In genomic region chr12:40662366-40662765, GRCh38 we compare ENCODE assay signal across 25 cellular contexts. TPM values are rescaled to one million over a fixed set of nuclear protein-coding genes. Genes with fewer than 3 reads are reported as not detected.
"Had no signal": no experiment of that assay in that cellular context is flagged by ENCODE, and none has a peak within 500 bp of the region (broad histone marks: within the 10 kb centered on the region; RNA-seq: fewer than 3 reads in every experiment).

No MANE protein-coding gene starts in this region.

- H3K4me3 ChIP-seq: colonic mucosa, coronary artery, dorsolateral prefrontal cortex, esophagus muscularis mucosa, esophagus squamous epithelium, gastrocnemius medialis, gastroesophageal sphincter, heart left ventricle, heart right ventricle had no signal

- H3K4me1 ChIP-seq: colonic mucosa, esophagus squamous epithelium, foreskin keratinocyte, gastrocnemius medialis, heart left ventricle, heart right ventricle had no signal

- H3K36me3 ChIP-seq: colonic mucosa, esophagus muscularis mucosa, esophagus squamous epithelium, gastrocnemius medialis, gastroesophageal sphincter, heart left ventricle, heart right ventricle had no signal

- H3K27ac ChIP-seq: colonic mucosa, coronary artery, dorsolateral prefrontal cortex, epithelial cell of prostate, esophagus muscularis mucosa, esophagus squamous epithelium, foreskin keratinocyte, gastrocnemius medialis, gastroesophageal sphincter, heart left ventricle, heart right ventricle had no signal

- DNase-seq: colonic mucosa; cortex of kidney; dermis blood vessel endothelial cell; dorsolateral prefrontal cortex; effector CD4-positive, alpha-beta T cell; effector CD8-positive, alpha-beta T cell; effector memory CD4-positive, alpha-beta T cell; effector memory CD8-positive, alpha-beta T cell; endodermal cell; erythroblast; esophagus squamous epithelium; foreskin fibroblast; foreskin keratinocyte; foreskin melanocyte; gastrocnemius medialis; glutamatergic neuron; head of caudate nucleus; heart left ventricle; heart right ventricle had no signal

- H3K9me3 ChIP-seq: colonic mucosa, esophagus muscularis mucosa, esophagus squamous epithelium, gastrocnemius medialis, gastroesophageal sphincter had no signal

- H3K27me3 ChIP-seq: colonic mucosa, esophagus muscularis mucosa, esophagus squamous epithelium, foreskin keratinocyte, gastrocnemius medialis, gastroesophageal sphincter, heart left ventricle, heart right ventricle had no signal

RNA-seq across cellular contexts. Expression of gene CNTN1, which starts 29.9 kb away (rescaled TPM):
- total RNA-seq: dermis microvascular lymphatic vessel endothelial cell had no signal
- polyA plus RNA-seq: endothelial cell of umbilical vein had no signal
